Comparison of ENCODE assay signal across 33 cellular contexts in the genomic region with DNA sequence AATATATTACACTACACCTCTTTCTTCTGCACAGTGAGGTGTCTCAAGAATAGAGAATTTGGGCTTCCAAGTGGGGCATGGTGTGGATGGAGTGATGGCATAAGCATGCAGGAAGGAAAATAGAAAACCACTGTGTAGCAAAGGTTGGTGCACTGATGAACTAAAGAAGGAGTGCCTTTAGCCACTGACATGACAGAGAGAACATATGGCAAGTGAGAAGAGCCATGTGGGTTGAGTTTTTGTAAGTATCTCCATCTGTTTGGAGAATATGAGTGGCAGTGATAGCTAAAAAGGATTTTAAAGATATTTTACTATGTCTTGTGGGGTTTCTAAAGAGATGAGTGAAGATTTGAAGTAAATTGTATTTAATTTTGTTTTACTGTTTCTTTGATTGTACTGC.
"Had no signal": no experiment of that assay in that cellular context is flagged by ENCODE, and none has a peak within 500 bp of the region (broad histone marks: within the 10 kb centered on the region; RNA-seq: fewer than 3 reads in every experiment).

No MANE protein-coding gene starts in this region.

- H3K36me3 ChIP-seq: brain microvascular endothelial cell, MG63, Peyer's patch, SJSA1 had no signal

- H3K27me3 ChIP-seq: brain microvascular endothelial cell, MG63, Peyer's patch, SJSA1 had no signal

- H3K4me2 ChIP-seq: SK-N-SH had no signal

- H3K4me1 ChIP-seq: Peyer's patch, SJSA1 had no signal

- H3K9me2 ChIP-seq: SK-N-SH had no signal

- H3K9me3 ChIP-seq: MG63, Peyer's patch, SJSA1, SK-N-SH had no signal

- H3K4me3 ChIP-seq: MG63, Peyer's patch, SJSA1 had no signal

- H3K27ac ChIP-seq: brain microvascular endothelial cell, Peyer's patch, SJSA1, VCaP had no signal

- DNase-seq: activated CD4-positive, alpha-beta memory T cell treated with anti-CD3 and anti-CD28 coated beads, Interleukin-2, amount 10 ng/mL, durations not matched to agents 7 days and 5 days; activated CD4-positive, alpha-beta T cell treated with anti-CD3 and anti-CD28 coated beads for 1 hour; activated CD4-positive, alpha-beta T cell treated with anti-CD3 and anti-CD28 coated beads for 48 hours; activated CD4-positive, CD25-positive, alpha-beta regulatory T cell; activated CD8-positive, alpha-beta memory T cell treated with anti-CD3 and anti-CD28 coated beads for 24 hours; activated CD8-positive, alpha-beta memory T cell treated with anti-CD3 and anti-CD28 coated beads, Interleukin-2, amount 10 ng/mL, durations not matched to agents 7 days and 5 days; activated CD8-positive, alpha-beta memory T cell treated with anti-CD3 and anti-CD28 coated beads, Interleukin-2, amount 50 U/mL, for 48 hours; activated effector memory CD4-positive, alpha-beta T cell treated with Interleukin-2 at 50 U/mL for 16 hours; activated naive CD4-positive, alpha-beta T cell treated with anti-CD3 and anti-CD28 coated beads, Interleukin-2, amount 10 ng/mL, durations not matched to agents 7 days and 5 days; activated naive CD8-positive, alpha-beta T cell treated with anti-CD3 and anti-CD28 coated beads, Interleukin-2, amount 50 U/mL, for 24 hours; activated T-cell treated with anti-CD3 and anti-CD28 coated beads, Interleukin-2, amount 50 U/mL, for 48 hours; aorta; brain microvascular endothelial cell; central memory CD4-positive, alpha-beta T cell; Karpas-422; KBM-7; MG63; NCI-H1048; NCI-H1105 treated with DMSO at 0.1 percent for 48 hours; NCI-H1436; NCI-H187; NCI-H2029 treated with DMSO at 0.1 percent for 48 hours; NCI-H2107; NCI-H226; NCI-H526 treated with DMSO at 0.1 percent for 48 hours; NK-92 treated with Interleukin-12 subunit alpha and Interleukin-12 subunit beta, amount 100 ng/mL, for 24 hours; PC-3; Peyer's patch; RPMI8226; SHP77 treated with DMSO at 0.1 percent for 48 hours; SK-N-SH had no signal
